ENCODE assay signal across 15 cellular contexts in genomic region chr21:20110368-20110767, GRCh38.
A peak's percentile ranks its signal among the peaks of the same experiment; 100 is the strongest.
DNase-seq lines count a peak whose midpoint lies in the region; ATAC-seq and TF ChIP-seq lines count a peak whose summit lies in the region.
"Had no signal": no experiment of that assay in that cellular context is flagged by ENCODE, and none has a peak within 500 bp of the region (broad histone marks: within the 10 kb centered on the region; RNA-seq: fewer than 3 reads in every experiment).

No MANE protein-coding gene starts in this region.

- H3K27ac ChIP-seq in A673 (ENCODE audit: low read depth, low read length, poor library complexity, severe bottlenecking) (no peak overlapping the region), SU-DHL-6 (ENCODE audit: low read depth, low read length) (no peak overlapping the region)
- H3K27ac ChIP-seq: BLaER1, C4-2B had no signal

- no peak overlapping the region for H3K9ac ChIP-seq in SU-DHL-6 (ENCODE audit: low read length)
- H3K9ac ChIP-seq: BLaER1 had no signal

- H3K9me2 ChIP-seq in SU-DHL-6 (replicated peaks; ENCODE audit: insufficient read depth, low read length): no peaks in the 10 kb centered on the region

- H4K20me1 ChIP-seq in SU-DHL-6 (ENCODE audit: low read depth, low read length): no peaks in the 10 kb centered on the region
- H4K20me1 ChIP-seq: BLaER1 had no signal

- DNase-seq in A673 (ENCODE audit: low spot score) (peak; percentile 6), CMK (ENCODE audit: low read depth) (peak; percentile 57), DMS 273 (lab: John Stamatoyannopoulos, UW; ENCODE audit: unreplicated experiment) (no peak)
- DNase-seq: CD4-positive, CD25-positive, alpha-beta regulatory T cell; CD8-positive, alpha-beta T cell; DMS53; DMS79 treated with DMSO at 0.1 percent for 48 hours; GF-D8; H7; HCEC 1CT had no signal

- no peaks in the 10 kb centered on the region for H3K4me1 ChIP-seq in A673 (ENCODE audit: insufficient read depth, low read length, poor library complexity, severe bottlenecking)
- H3K4me1 ChIP-seq: BLaER1 had no signal

- no peaks in the 10 kb centered on the region for H3F3A ChIP-seq in SU-DHL-6 (ENCODE audit: insufficient read depth)

- H3K4me3 ChIP-seq in A673 (ENCODE audit: low read depth, low read length, poor library complexity, severe bottlenecking) (no peak overlapping the region), SU-DHL-6 (ENCODE audit: insufficient read depth, low read length, poor library complexity, severe bottlenecking) (no peak overlapping the region)
- H3K4me3 ChIP-seq: BLaER1 had no signal

- POLR2A ChIA-PET in A673 (lab: Charles Lee; ENCODE audit: low non-redundant PET): no interaction called here

- intact Hi-C loops in A673 (cut with micrococcal nuclease; ENCODE audit: unreplicated experiment): no loop called here

- H3K79me2 ChIP-seq in SU-DHL-6 (ENCODE audit: insufficient read depth, low read length): no peaks in the 10 kb centered on the region

- CTCF ChIA-PET in A673 (lab: Charles Lee): no interaction called here

- TF ChIP-seq CTCF in A673 (conservative IDR thresholded peaks at IDR 0.05; ENCODE audit: low read depth, low read length): no peak
- TF ChIP-seq CTCF in SU-DHL-6 (IDR thresholded peaks at IDR 0.05; ENCODE audit: insufficient read depth, low read length, poor library complexity, severe bottlenecking): no peak

- no peaks in the 10 kb centered on the region for H3K27me3 ChIP-seq in A673 (replicated peaks; ENCODE audit: insufficient read depth, low read depth, low read length, poor library complexity)
- H3K27me3 ChIP-seq in SU-DHL-6 (ENCODE audit: low read length): no peaks in the 10 kb centered on the region
- H3K27me3 ChIP-seq: BLaER1 had no signal

- H3K9me3 ChIP-seq in A673 (ENCODE audit: low read depth, low read length, poor library complexity, severe bottlenecking) (peaks cover 32% of the 10 kb centered on the region), SU-DHL-6 (ENCODE audit: insufficient read depth, low read length) (no peaks in the 10 kb centered on the region)
- H3K9me3 ChIP-seq: BLaER1 had no signal

- peak overlapping the region; percentile 32 for H2AFZ ChIP-seq in SU-DHL-6 (ENCODE audit: low read depth, low read length, severe bottlenecking)

- no peak overlapping the region for H3K4me2 ChIP-seq in SU-DHL-6 (ENCODE audit: low read depth, low read length, poor library complexity, severe bottlenecking)
- H3K4me2 ChIP-seq: BLaER1 had no signal

- no peak for ATAC-seq in HG02678 (IDR thresholded peaks at IDR 0.05; ENCODE audit: unreplicated experiment)
- ATAC-seq in HG03442 (IDR thresholded peaks at IDR 0.05; ENCODE audit: unreplicated experiment): no peak
- ATAC-seq: CD8-positive, alpha-beta T cell had no signal

- no peaks in the 10 kb centered on the region for H3K36me3 ChIP-seq in A673 (ENCODE audit: insufficient read depth, low read length, poor library complexity, severe bottlenecking)
- no peaks in the 10 kb centered on the region for H3K36me3 ChIP-seq in SU-DHL-6 (ENCODE audit: low read length)
- H3K36me3 ChIP-seq: BLaER1 had no signal

- BruUV-seq in A673 (replicated peaks; lab: Mats Ljungman, UMichigan): no TSS peak
